Comparison of ENCODE assay signal across 8 cellular contexts in genomic region chr12:90978117-90978770, GRCh38. TPM values are rescaled to one million over a fixed set of nuclear protein-coding genes. Genes with fewer than 3 reads are reported as not detected.
DNase-seq lines count a peak whose midpoint lies in the region; ATAC-seq and TF ChIP-seq lines count a peak whose summit lies in the region.

No MANE protein-coding gene starts in this region.

- no peaks in the 10 kb centered on the region for H3K4me1 ChIP-seq in upper lobe of right lung

- no peak overlapping the region for H3K27ac ChIP-seq in upper lobe of right lung

- no peaks in the 10 kb centered on the region for H3K27me3 ChIP-seq in upper lobe of right lung

- H3K4me3 ChIP-seq in AG09309 (ENCODE audit: control insufficient read depth, low read depth, low read length) = no peak overlapping the region
- H3K4me3 ChIP-seq in upper lobe of right lung = no peak overlapping the region

- DNase-seq in AG09309 (ENCODE audit: low read depth) (peak; percentile 78), NCI-H2227 (lab: John Stamatoyannopoulos, UW; ENCODE audit: unreplicated experiment) (peak; percentile 62), brain pericyte (ENCODE audit: low read depth, low spot score) (peak; percentile 33), left colon (no peak), upper lobe of right lung (no peak)

- peak; percentile 71 for TF ChIP-seq CTCF in AG09309 (IDR thresholded peaks at IDR 0.05; ENCODE audit: control insufficient read depth, insufficient read depth, low read depth, low read length, missing control alignments)
- TF ChIP-seq CTCF in upper lobe of right lung (IDR thresholded peaks at IDR 0.05) = peak; percentile 54

- no peaks in the 10 kb centered on the region for H3K36me3 ChIP-seq in upper lobe of right lung

- H3K9me3 ChIP-seq in upper lobe of right lung = no peaks in the 10 kb centered on the region

- ATAC-seq in GM18517 (IDR thresholded peaks at IDR 0.05; ENCODE audit: unreplicated experiment) = peak; percentile 89
- ATAC-seq in HG02973 (IDR thresholded peaks at IDR 0.05; ENCODE audit: unreplicated experiment) = peak; percentile 93
- peak; percentile 37 for ATAC-seq in left colon
- ATAC-seq in upper lobe of right lung = peak; percentile 71
- no peak for ATAC-seq in activated CD4-positive, CD25-positive, alpha-beta regulatory T cell treated with anti-CD3 and anti-CD28 coated beads, Interleukin-2, amount 50 U/mL, for 24 hours

- intact Hi-C loops in left colon (cut with DNase I, micrococcal nuclease) = loop anchor here in 1 of 2 donors (5.0 kb wide), 2 partner anchors 199 to 379 kb away; no protein-coding TSS in a partner anchor
- intact Hi-C loops in upper lobe of right lung (cut with DNase I) = no loop called here

RNA-seq across cellular contexts. Expression of gene CCER1, which starts 23.3 kb away (rescaled TPM):
- total RNA-seq in left colon = not detected
- total RNA-seq in upper lobe of right lung = not detected

RNA-seq across cellular contexts. Expression of gene EPYC, which starts 26.5 kb away (rescaled TPM):
- total RNA-seq in left colon (not detected), upper lobe of right lung (not detected)

Comparison
In these comparisons a context has a peak if more than half of its experiments do, and no peak if none do; other contexts are left out.
1. DNase-seq: peak in AG09309 (single experiment), NCI-H2227 (single experiment) and brain pericyte (single experiment); none in left colon (0 of 2) and upper lobe of right lung (single experiment).
2. ATAC-seq: peak in GM18517 (single experiment), HG02973 (single experiment), left colon (single experiment) and upper lobe of right lung (single experiment); none in activated CD4-positive, CD25-positive, alpha-beta regulatory T cell treated with anti-CD3 and anti-CD28 coated beads, Interleukin-2, amount 50 U/mL, for 24 hours (0 of 2).